In genomic region chr19:54279441-54279962, GRCh38 we compare ENCODE assay signal across 30 cellular contexts. TPM values are rescaled to one million over a fixed set of nuclear protein-coding genes. Genes with fewer than 3 reads are reported as not detected.
A peak's percentile ranks its signal among the peaks of the same experiment; 100 is the strongest.
DNase-seq lines count a peak whose midpoint lies in the region; ATAC-seq, FAIRE-seq and TF ChIP-seq lines count a peak whose summit lies in the region.
"Had no signal": no experiment of that assay in that cellular context is flagged by ENCODE, and none has a peak within 500 bp of the region (broad histone marks: within the 10 kb centered on the region; RNA-seq: fewer than 3 reads in every experiment).

No MANE protein-coding gene starts in this region.

- TF ChIP-seq CTCF in osteoblast (IDR thresholded peaks at IDR 0.05; ENCODE audit: extremely low read depth, low read depth, low read length) (no peak), upper lobe of left lung (IDR thresholded peaks at IDR 0.05) (no peak), endothelial cell (IDR thresholded peaks at IDR 0.05; ENCODE audit: unreplicated experiment) (no peak)

- H3K9me3 Mint-ChIP-seq in dendritic cell treated with granulocyte-macrophage colony-stimulating factor and Interleukin-4, amounts not matched to agents 40 ng/mL and 50 ng/mL, for 4 days, result no peaks in the 10 kb centered on the region
- H3K9me3 Mint-ChIP-seq in activated CD4-positive, alpha-beta memory T cell treated with anti-CD3 and anti-CD28 coated beads, Interleukin-2, amount 10 ng/mL, durations not matched to agents 7 days and 5 days, result no peaks in the 10 kb centered on the region
- H3K9me3 Mint-ChIP-seq in endothelial cell (ENCODE audit: unreplicated experiment), result no peaks in the 10 kb centered on the region

- CTCF ChIA-PET in activated CD4-positive, alpha-beta memory T cell treated with anti-CD3 and anti-CD28 coated beads, Interleukin-2, amount 10 ng/mL, durations not matched to agents 7 days and 5 days (lab: Charles Lee), result no interaction called here

- ATAC-seq in upper lobe of left lung (ENCODE audit: low FRiP score in 2 of 2), result no peak
- ATAC-seq: HCT116, K562, Panc1 had no signal

- no peaks in the 10 kb centered on the region for H3K9me3 ChIP-seq in BLaER1 treated with 17β-estradiol and CSF1 and Interleukin-3, amounts not matched to agents 10 nM and 100 nM (replicated peaks in 1 of 11)
- H3K9me3 ChIP-seq in osteoblast (ENCODE audit: low read depth, low read length), result no peaks in the 10 kb centered on the region
- H3K9me3 ChIP-seq in upper lobe of left lung, result no peaks in the 10 kb centered on the region

- no peaks in the 10 kb centered on the region for H3K79me2 ChIP-seq in osteoblast (ENCODE audit: insufficient read depth, low read length)

- peak overlapping the region; percentile 78 to 95 (median 85) for H3K9ac ChIP-seq in BLaER1 treated with 17β-estradiol and CSF1 and Interleukin-3, amounts not matched to agents 10 nM and 100 nM

- H2AFZ ChIP-seq in osteoblast (ENCODE audit: low read length), result no peak overlapping the region

- H3K4me3 Mint-ChIP-seq in dendritic cell treated with granulocyte-macrophage colony-stimulating factor and Interleukin-4, amounts not matched to agents 40 ng/mL and 50 ng/mL, for 4 days, result peak overlapping the region; percentile 98
- H3K4me3 Mint-ChIP-seq in activated CD4-positive, alpha-beta memory T cell treated with anti-CD3 and anti-CD28 coated beads, Interleukin-2, amount 10 ng/mL, durations not matched to agents 7 days and 5 days, result no peak overlapping the region
- no peak overlapping the region for H3K4me3 Mint-ChIP-seq in endothelial cell (ENCODE audit: unreplicated experiment)

- H3K36me3 ChIP-seq in BLaER1 treated with 17β-estradiol and CSF1 and Interleukin-3, amounts not matched to agents 10 nM and 100 nM, result peaks cover 0 to 59% (median 49%) of the 10 kb centered on the region in 11 experiments; a peak in 16 of 22 replicates
- H3K36me3 ChIP-seq in osteoblast (ENCODE audit: insufficient read depth, low read length) (no peaks in the 10 kb centered on the region), upper lobe of left lung (no peaks in the 10 kb centered on the region)

- POLR2A ChIA-PET in activated CD4-positive, alpha-beta memory T cell treated with anti-CD3 and anti-CD28 coated beads, Interleukin-2, amount 10 ng/mL, durations not matched to agents 7 days and 5 days (lab: Charles Lee), result no interaction called here

- WGBS in upper lobe of left lung, 2 donors, result 75 to 84% methylated on average over 6 to 14 of the region's 15 CpGs

- peaks cover 66% of the 10 kb centered on the region for H3K36me3 Mint-ChIP-seq in dendritic cell treated with granulocyte-macrophage colony-stimulating factor and Interleukin-4, amounts not matched to agents 40 ng/mL and 50 ng/mL, for 4 days (ENCODE audit: low read depth)
- no peaks in the 10 kb centered on the region for H3K36me3 Mint-ChIP-seq in activated CD4-positive, alpha-beta memory T cell treated with anti-CD3 and anti-CD28 coated beads, Interleukin-2, amount 10 ng/mL, durations not matched to agents 7 days and 5 days (ENCODE audit: low read depth)
- no peaks in the 10 kb centered on the region for H3K36me3 Mint-ChIP-seq in endothelial cell (ENCODE audit: low read depth, unreplicated experiment)

- H3K4me3 ChIP-seq in BLaER1 treated with 17β-estradiol and CSF1 and Interleukin-3, amounts not matched to agents 10 nM and 100 nM, result peak overlapping the region; percentile 47 to 85 (median 78)
- H3K4me3 ChIP-seq in osteoblast (ENCODE audit: insufficient read depth, low read length) (no peak overlapping the region), upper lobe of left lung (peak overlapping the region in 2 of 4 donors; percentile 12 to 42)
- H3K4me3 ChIP-seq: K562 had no signal

- TF ChIP-seq POLR2A in upper lobe of left lung (IDR thresholded peaks at IDR 0.05), result no peak

- peak overlapping the region; percentile 90 for H3K27ac Mint-ChIP-seq in dendritic cell treated with granulocyte-macrophage colony-stimulating factor and Interleukin-4, amounts not matched to agents 40 ng/mL and 50 ng/mL, for 4 days
- no peak overlapping the region for H3K27ac Mint-ChIP-seq in activated CD4-positive, alpha-beta memory T cell treated with anti-CD3 and anti-CD28 coated beads, Interleukin-2, amount 10 ng/mL, durations not matched to agents 7 days and 5 days
- H3K27ac Mint-ChIP-seq in endothelial cell (ENCODE audit: unreplicated experiment), result no peak overlapping the region

- DNase-seq in osteoblast (ENCODE audit: insufficient read length, low spot score, missing footprints) (peak; percentile 11), upper lobe of left lung (no peak), endothelial cell (ENCODE audit: low spot score) (no peak), frontal cortex (ENCODE audit: low spot score in 2 of 2) (no peak)
- DNase-seq in activated CD4-positive, alpha-beta memory T cell treated with anti-CD3 and anti-CD28 coated beads, Interleukin-2, amount 10 ng/mL, durations not matched to agents 7 days and 5 days, result no peak
- DNase-seq: DMS153, DND-41, Kasumi-1, NCI-H1092 treated with DMSO at 0.1 percent for 48 hours, NCI-H1436, NCI-H187, NCI-H2081 treated with DMSO at 0.1 percent for 48 hours, NCI-H2171, NCI-H226, NCI-H510A, NCI-H69, SHP77 treated with DMSO at 0.1 percent for 48 hours had no signal

- no peak for FAIRE-seq in frontal cortex (lab: Jason Lieb, UNC)
- FAIRE-seq: A204.1, GM12892, GM19239, HTR-8/SVneo, K562 had no signal

- peak overlapping the region; percentile 86 to 98 (median 93) for H3K27ac ChIP-seq in BLaER1 treated with 17β-estradiol and CSF1 and Interleukin-3, amounts not matched to agents 10 nM and 100 nM
- H3K27ac ChIP-seq in osteoblast (ENCODE audit: low read depth, low read length) (no peak overlapping the region), upper lobe of left lung (peak overlapping the region; percentile 76 to 84 (median 81))
- H3K27ac ChIP-seq: C4-2B had no signal

- intact Hi-C loops in dendritic cell treated with granulocyte-macrophage colony-stimulating factor and Interleukin-4, amounts not matched to agents 40 ng/mL and 50 ng/mL, for 4 days (cut with micrococcal nuclease), result no loop called here

- peaks cover 100% of the 10 kb centered on the region for H3K4me1 Mint-ChIP-seq in dendritic cell treated with granulocyte-macrophage colony-stimulating factor and Interleukin-4, amounts not matched to agents 40 ng/mL and 50 ng/mL, for 4 days (ENCODE audit: low read depth)
- H3K4me1 Mint-ChIP-seq in activated CD4-positive, alpha-beta memory T cell treated with anti-CD3 and anti-CD28 coated beads, Interleukin-2, amount 10 ng/mL, durations not matched to agents 7 days and 5 days, result no peaks in the 10 kb centered on the region
- peaks cover 9% of the 10 kb centered on the region for H3K4me1 Mint-ChIP-seq in endothelial cell (ENCODE audit: unreplicated experiment)

- no peaks in the 10 kb centered on the region for H3K27me3 ChIP-seq in BLaER1 treated with 17β-estradiol and CSF1 and Interleukin-3, amounts not matched to agents 10 nM and 100 nM
- peaks cover 4% of the 10 kb centered on the region for H3K27me3 ChIP-seq in osteoblast (ENCODE audit: insufficient read depth, low read length)
- H3K27me3 ChIP-seq in upper lobe of left lung, result no peaks in the 10 kb centered on the region

- peak overlapping the region; percentile 89 to 100 (median 99) for H3K4me2 ChIP-seq in BLaER1 treated with 17β-estradiol and CSF1 and Interleukin-3, amounts not matched to agents 10 nM and 100 nM
- no peak overlapping the region for H3K4me2 ChIP-seq in osteoblast (ENCODE audit: insufficient read depth, low read length)

- no peak for TF ChIP-seq EP300 in upper lobe of left lung (IDR thresholded peaks at IDR 0.05)

- H3K27me3 Mint-ChIP-seq in dendritic cell treated with granulocyte-macrophage colony-stimulating factor and Interleukin-4, amounts not matched to agents 40 ng/mL and 50 ng/mL, for 4 days, result no peaks in the 10 kb centered on the region
- peaks cover 34% of the 10 kb centered on the region for H3K27me3 Mint-ChIP-seq in activated CD4-positive, alpha-beta memory T cell treated with anti-CD3 and anti-CD28 coated beads, Interleukin-2, amount 10 ng/mL, durations not matched to agents 7 days and 5 days
- H3K27me3 Mint-ChIP-seq in endothelial cell (ENCODE audit: unreplicated experiment), result peaks cover 2% of the 10 kb centered on the region

- H4K20me1 ChIP-seq in BLaER1 treated with 17β-estradiol and CSF1 and Interleukin-3, amounts not matched to agents 10 nM and 100 nM, result peaks cover 0 to 33% (median 12%) of the 10 kb centered on the region in 11 experiments; a peak in 10 of 22 replicates
- H4K20me1 ChIP-seq in osteoblast (ENCODE audit: insufficient read depth, low read length), result no peaks in the 10 kb centered on the region

- H3K4me1 ChIP-seq in BLaER1 treated with 17β-estradiol and CSF1 and Interleukin-3, amounts not matched to agents 10 nM and 100 nM, result peaks cover 71 to 90% (median 77%) of the 10 kb centered on the region in 10 experiments
- no peaks in the 10 kb centered on the region for H3K4me1 ChIP-seq in osteoblast (ENCODE audit: insufficient read depth, low read length)
- H3K4me1 ChIP-seq in upper lobe of left lung, result no peaks in the 10 kb centered on the region

RNA-seq across cellular contexts. Expression of gene LILRB2, which starts 1.4 kb away (rescaled TPM):
- total RNA-seq in osteoblast (not detected in 2 replicates), upper lobe of left lung (10 to 100 TPM; 11.2 to 37.0 (median 22.7) TPM), endothelial cell (ENCODE audit: unreplicated experiment) (not detected), frontal cortex (not detected)
- total RNA-seq in activated CD4-positive, alpha-beta memory T cell treated with anti-CD3 and anti-CD28 coated beads, Interleukin-2, amount 10 ng/mL, durations not matched to agents 7 days and 5 days, result not detected
- total RNA-seq: H4, K562, M059J, OCI-LY7 had no signal

RNA-seq across cellular contexts. Expression of gene LILRB5, which starts 22.4 kb away (rescaled TPM):
- total RNA-seq in osteoblast (not detected in 2 replicates), upper lobe of left lung (10 to 100 TPM in 2 of 6 donors, 1 to 10 TPM in 4; 5.1 to 54.5 (median 10.0) TPM), endothelial cell (ENCODE audit: unreplicated experiment) (not detected), frontal cortex (under 0.01 TPM)
- total RNA-seq in activated CD4-positive, alpha-beta memory T cell treated with anti-CD3 and anti-CD28 coated beads, Interleukin-2, amount 10 ng/mL, durations not matched to agents 7 days and 5 days, result not detected
- total RNA-seq: H4, K562, M059J, OCI-LY7 had no signal

RNA-seq across cellular contexts. Expression of gene LILRA5, which starts 33.5 kb away (rescaled TPM):
- 0.36 TPM in 1 of 2 replicates, not detected in the other for total RNA-seq in osteoblast
- 10 to 100 TPM in 3 of 6 donors, 1 to 10 TPM in 3; 3.1 to 34.9 (median 20.3) TPM for total RNA-seq in upper lobe of left lung
- not detected for total RNA-seq in activated CD4-positive, alpha-beta memory T cell treated with anti-CD3 and anti-CD28 coated beads, Interleukin-2, amount 10 ng/mL, durations not matched to agents 7 days and 5 days
- total RNA-seq in endothelial cell (ENCODE audit: unreplicated experiment), result not detected
- total RNA-seq in frontal cortex, result 0.82 TPM
- total RNA-seq: H4, K562, M059J, OCI-LY7 had no signal

RNA-seq across cellular contexts. Expression of gene LILRA6, which starts 36.9 kb away (rescaled TPM):
- total RNA-seq in osteoblast (not detected in 2 replicates), upper lobe of left lung (10 to 100 TPM in 3 of 6 donors, 1 to 10 TPM in 3; 4.0 to 38.3 (median 15.2) TPM), endothelial cell (ENCODE audit: unreplicated experiment) (not detected), frontal cortex (under 0.01 TPM)
- total RNA-seq in activated CD4-positive, alpha-beta memory T cell treated with anti-CD3 and anti-CD28 coated beads, Interleukin-2, amount 10 ng/mL, durations not matched to agents 7 days and 5 days, result under 1 TPM; 0.65 to 0.68 TPM
- total RNA-seq: H4, K562, M059J, OCI-LY7 had no signal

RNA-seq across cellular contexts. Expression of gene LILRB3, which starts 56.7 kb away (rescaled TPM):
- total RNA-seq in osteoblast, result not detected in 2 replicates
- total RNA-seq in upper lobe of left lung, result 100 to 1,000 TPM in 1 of 6 donors, 10 to 100 TPM in 5; 43.4 to 106 (median 70.7) TPM
- total RNA-seq in activated CD4-positive, alpha-beta memory T cell treated with anti-CD3 and anti-CD28 coated beads, Interleukin-2, amount 10 ng/mL, durations not matched to agents 7 days and 5 days, result 1 to 10 TPM; 5.3 to 5.8 TPM
- total RNA-seq in endothelial cell (ENCODE audit: unreplicated experiment), result not detected
- not detected for total RNA-seq in frontal cortex
- total RNA-seq: H4, K562, M059J, OCI-LY7 had no signal

Comparison
In these comparisons a context has a peak if more than half of its experiments do, and no peak if none do; other contexts are left out.
1. RNA of gene LILRB2, which starts 1.4 kb away (total RNA-seq): 11.2 to 37.0 TPM in upper lobe of left lung; not detected in osteoblast, not detected in activated CD4-positive, alpha-beta memory T cell treated with anti-CD3 and anti-CD28 coated beads, Interleukin-2, amount 10 ng/mL, durations not matched to agents 7 days and 5 days, not detected in endothelial cell (single experiment) and not detected in frontal cortex (single experiment); every median in the first group is over 10 times any median in the second.